Comparison of ENCODE assay signal across 1 cellular context in the genomic region with DNA sequence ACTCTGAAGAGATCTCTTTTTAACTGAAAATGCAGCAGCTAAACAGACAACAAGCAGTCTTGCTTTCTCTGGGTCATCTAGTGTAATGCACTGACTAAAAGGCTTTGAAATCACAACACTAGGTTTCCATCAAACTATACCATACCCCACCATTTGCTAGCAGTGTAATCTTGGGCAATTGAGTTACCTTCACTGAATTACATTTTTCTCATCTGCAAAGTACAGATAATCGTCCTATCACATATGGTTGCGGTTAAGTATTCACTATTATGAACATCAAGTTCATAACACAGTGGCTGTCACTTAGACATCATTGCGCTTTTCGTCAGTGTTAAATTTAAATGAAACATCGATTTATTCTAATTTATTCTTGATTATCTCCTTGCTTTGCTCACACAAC.
TF ChIP-seq lines count a peak whose summit lies in the region.

No MANE protein-coding gene starts in this region.

TF ChIP-seq in GM23338, 12 proteins besides CTCF, POLR2A, EP300 and RAD21:
- TF ChIP-seq, protein P1, sequence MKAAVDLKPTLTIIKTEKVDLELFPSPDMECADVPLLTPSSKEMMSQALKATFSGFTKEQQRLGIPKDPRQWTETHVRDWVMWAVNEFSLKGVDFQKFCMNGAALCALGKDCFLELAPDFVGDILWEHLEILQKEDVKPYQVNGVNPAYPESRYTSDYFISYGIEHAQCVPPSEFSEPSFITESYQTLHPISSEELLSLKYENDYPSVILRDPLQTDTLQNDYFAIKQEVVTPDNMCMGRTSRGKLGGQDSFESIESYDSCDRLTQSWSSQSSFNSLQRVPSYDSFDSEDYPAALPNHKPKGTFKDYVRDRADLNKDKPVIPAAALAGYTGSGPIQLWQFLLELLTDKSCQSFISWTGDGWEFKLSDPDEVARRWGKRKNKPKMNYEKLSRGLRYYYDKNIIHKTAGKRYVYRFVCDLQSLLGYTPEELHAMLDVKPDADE (IDR thresholded peaks at IDR 0.05), result no peak
- no peak for TF ChIP-seq EZH2 (IDR thresholded peaks at IDR 0.05; ENCODE audit: low read depth, unreplicated experiment)
- TF ChIP-seq, protein P2, sequence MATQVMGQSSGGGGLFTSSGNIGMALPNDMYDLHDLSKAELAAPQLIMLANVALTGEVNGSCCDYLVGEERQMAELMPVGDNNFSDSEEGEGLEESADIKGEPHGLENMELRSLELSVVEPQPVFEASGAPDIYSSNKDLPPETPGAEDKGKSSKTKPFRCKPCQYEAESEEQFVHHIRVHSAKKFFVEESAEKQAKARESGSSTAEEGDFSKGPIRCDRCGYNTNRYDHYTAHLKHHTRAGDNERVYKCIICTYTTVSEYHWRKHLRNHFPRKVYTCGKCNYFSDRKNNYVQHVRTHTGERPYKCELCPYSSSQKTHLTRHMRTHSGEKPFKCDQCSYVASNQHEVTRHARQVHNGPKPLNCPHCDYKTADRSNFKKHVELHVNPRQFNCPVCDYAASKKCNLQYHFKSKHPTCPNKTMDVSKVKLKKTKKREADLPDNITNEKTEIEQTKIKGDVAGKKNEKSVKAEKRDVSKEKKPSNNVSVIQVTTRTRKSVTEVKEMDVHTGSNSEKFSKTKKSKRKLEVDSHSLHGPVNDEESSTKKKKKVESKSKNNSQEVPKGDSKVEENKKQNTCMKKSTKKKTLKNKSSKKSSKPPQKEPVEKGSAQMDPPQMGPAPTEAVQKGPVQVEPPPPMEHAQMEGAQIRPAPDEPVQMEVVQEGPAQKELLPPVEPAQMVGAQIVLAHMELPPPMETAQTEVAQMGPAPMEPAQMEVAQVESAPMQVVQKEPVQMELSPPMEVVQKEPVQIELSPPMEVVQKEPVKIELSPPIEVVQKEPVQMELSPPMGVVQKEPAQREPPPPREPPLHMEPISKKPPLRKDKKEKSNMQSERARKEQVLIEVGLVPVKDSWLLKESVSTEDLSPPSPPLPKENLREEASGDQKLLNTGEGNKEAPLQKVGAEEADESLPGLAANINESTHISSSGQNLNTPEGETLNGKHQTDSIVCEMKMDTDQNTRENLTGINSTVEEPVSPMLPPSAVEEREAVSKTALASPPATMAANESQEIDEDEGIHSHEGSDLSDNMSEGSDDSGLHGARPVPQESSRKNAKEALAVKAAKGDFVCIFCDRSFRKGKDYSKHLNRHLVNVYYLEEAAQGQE (IDR thresholded peaks at IDR 0.05; ENCODE audit: unreplicated experiment), result no peak
- TF ChIP-seq STAT1 (IDR thresholded peaks at IDR 0.05; ENCODE audit: unreplicated experiment), result no peak
- TF ChIP-seq EZH2phosphoT487 (IDR thresholded peaks at IDR 0.05; ENCODE audit: unreplicated experiment), result no peak
- no peak for TF ChIP-seq CREB1 (CRISPR knock-in tag; IDR thresholded peaks at IDR 0.05; ENCODE audit: low read depth)
- no peak for TF ChIP-seq POLR2AphosphoS5 (IDR thresholded peaks at IDR 0.05; ENCODE audit: low read depth)
- TF ChIP-seq ZNF114 (CRISPR knock-in tag; IDR thresholded peaks at IDR 0.05), result no peak
- TF ChIP-seq ZNF331 (CRISPR knock-in tag; IDR thresholded peaks at IDR 0.05; ENCODE audit: low read depth), result no peak
- TF ChIP-seq, protein P3, sequence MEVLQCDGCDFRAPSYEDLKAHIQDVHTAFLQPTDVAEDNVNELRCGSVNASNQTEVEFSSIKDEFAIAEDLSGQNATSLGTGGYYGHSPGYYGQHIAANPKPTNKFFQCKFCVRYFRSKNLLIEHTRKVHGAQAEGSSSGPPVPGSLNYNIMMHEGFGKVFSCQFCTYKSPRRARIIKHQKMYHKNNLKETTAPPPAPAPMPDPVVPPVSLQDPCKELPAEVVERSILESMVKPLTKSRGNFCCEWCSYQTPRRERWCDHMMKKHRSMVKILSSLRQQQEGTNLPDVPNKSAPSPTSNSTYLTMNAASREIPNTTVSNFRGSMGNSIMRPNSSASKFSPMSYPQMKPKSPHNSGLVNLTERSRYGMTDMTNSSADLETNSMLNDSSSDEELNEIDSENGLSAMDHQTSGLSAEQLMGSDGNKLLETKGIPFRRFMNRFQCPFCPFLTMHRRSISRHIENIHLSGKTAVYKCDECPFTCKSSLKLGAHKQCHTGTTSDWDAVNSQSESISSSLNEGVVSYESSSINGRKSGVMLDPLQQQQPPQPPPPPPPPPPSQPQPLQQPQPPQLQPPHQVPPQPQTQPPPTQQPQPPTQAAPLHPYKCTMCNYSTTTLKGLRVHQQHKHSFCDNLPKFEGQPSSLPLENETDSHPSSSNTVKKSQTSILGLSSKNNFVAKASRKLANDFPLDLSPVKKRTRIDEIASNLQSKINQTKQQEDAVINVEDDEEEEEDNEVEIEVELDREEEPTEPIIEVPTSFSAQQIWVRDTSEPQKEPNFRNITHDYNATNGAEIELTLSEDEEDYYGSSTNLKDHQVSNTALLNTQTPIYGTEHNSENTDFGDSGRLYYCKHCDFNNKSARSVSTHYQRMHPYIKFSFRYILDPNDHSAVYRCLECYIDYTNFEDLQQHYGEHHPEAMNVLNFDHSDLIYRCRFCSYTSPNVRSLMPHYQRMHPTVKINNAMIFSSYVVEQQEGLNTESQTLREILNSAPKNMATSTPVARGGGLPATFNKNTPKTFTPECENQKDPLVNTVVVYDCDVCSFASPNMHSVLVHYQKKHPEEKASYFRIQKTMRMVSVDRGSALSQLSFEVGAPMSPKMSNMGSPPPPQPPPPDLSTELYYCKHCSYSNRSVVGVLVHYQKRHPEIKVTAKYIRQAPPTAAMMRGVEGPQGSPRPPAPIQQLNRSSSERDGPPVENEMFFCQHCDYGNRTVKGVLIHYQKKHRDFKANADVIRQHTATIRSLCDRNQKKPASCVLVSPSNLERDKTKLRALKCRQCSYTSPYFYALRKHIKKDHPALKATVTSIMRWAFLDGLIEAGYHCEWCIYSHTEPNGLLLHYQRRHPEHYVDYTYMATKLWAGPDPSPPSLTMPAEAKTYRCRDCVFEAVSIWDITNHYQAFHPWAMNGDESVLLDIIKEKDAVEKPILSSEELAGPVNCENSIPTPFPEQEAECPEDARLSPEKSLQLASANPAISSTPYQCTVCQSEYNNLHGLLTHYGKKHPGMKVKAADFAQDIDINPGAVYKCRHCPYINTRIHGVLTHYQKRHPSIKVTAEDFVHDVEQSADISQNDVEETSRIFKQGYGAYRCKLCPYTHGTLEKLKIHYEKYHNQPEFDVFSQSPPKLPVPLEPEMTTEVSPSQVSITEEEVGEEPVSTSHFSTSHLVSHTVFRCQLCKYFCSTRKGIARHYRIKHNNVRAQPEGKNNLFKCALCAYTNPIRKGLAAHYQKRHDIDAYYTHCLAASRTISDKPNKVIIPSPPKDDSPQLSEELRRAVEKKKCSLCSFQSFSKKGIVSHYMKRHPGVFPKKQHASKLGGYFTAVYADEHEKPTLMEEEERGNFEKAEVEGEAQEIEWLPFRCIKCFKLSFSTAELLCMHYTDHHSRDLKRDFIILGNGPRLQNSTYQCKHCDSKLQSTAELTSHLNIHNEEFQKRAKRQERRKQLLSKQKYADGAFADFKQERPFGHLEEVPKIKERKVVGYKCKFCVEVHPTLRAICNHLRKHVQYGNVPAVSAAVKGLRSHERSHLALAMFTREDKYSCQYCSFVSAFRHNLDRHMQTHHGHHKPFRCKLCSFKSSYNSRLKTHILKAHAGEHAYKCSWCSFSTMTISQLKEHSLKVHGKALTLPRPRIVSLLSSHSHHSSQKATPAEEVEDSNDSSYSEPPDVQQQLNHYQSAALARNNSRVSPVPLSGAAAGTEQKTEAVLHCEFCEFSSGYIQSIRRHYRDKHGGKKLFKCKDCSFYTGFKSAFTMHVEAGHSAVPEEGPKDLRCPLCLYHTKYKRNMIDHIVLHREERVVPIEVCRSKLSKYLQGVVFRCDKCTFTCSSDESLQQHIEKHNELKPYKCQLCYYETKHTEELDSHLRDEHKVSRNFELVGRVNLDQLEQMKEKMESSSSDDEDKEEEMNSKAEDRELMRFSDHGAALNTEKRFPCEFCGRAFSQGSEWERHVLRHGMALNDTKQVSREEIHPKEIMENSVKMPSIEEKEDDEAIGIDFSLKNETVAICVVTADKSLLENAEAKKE (CRISPR knock-in tag; IDR thresholded peaks at IDR 0.05), result no peak
- TF ChIP-seq JUNB (IDR thresholded peaks at IDR 0.05; ENCODE audit: unreplicated experiment), result no peak
- TF ChIP-seq NANOG (IDR thresholded peaks at IDR 0.05; ENCODE audit: borderline replicate concordance), result no peak
